10 cellular contexts compared by ENCODE assay signal in genomic region chr2:68203587-68203986, GRCh38.
DNase-seq lines count a peak whose midpoint lies in the region; ATAC-seq and TF ChIP-seq lines count a peak whose summit lies in the region.
"Had no signal": no experiment of that assay in that cellular context is flagged by ENCODE, and none has a peak within 500 bp of the region (broad histone marks: within the 10 kb centered on the region; RNA-seq: fewer than 3 reads in every experiment).

No MANE protein-coding gene starts in this region.

- peak overlapping the region; percentile 38 for H3K4me3 ChIP-seq in MM.1S (ENCODE audit: low read length)
- no peak overlapping the region for H3K4me3 ChIP-seq in neutrophil (ENCODE audit: low read depth in 1 of 2, low read length in 1 of 2)
- H3K4me3 ChIP-seq: A549, SJSA1 had no signal

- peak; percentile 85 to 92 for ATAC-seq in activated CD4-positive, CD25-positive, alpha-beta regulatory T cell treated with anti-CD3 and anti-CD28 coated beads, Interleukin-2, amount 50 U/mL, for 24 hours
- peak; percentile 98 for ATAC-seq in HG02610 (IDR thresholded peaks at IDR 0.05; ENCODE audit: unreplicated experiment)
- ATAC-seq: A549 had no signal

- peaks cover 87% of the 10 kb centered on the region for H3K79me2 ChIP-seq in MM.1S (ENCODE audit: low read length)

- no peak for DNase-seq in activated CD4-positive, CD25-positive, alpha-beta regulatory T cell (lab: John Stamatoyannopoulos, UW)
- DNase-seq in MM.1S (peak; percentile 80), NCI-H2227 (lab: John Stamatoyannopoulos, UW; ENCODE audit: unreplicated experiment) (no peak), iPS-NIHi11 (ENCODE audit: low spot score) (no peak), NCI-H1930 (lab: John Stamatoyannopoulos, UW) (no peak)

- H3K36me3 ChIP-seq in MM.1S (replicated peaks; ENCODE audit: insufficient read depth, low read length) (no peaks in the 10 kb centered on the region), neutrophil (peaks cover 7% of the 10 kb centered on the region)

- H3K27ac ChIP-seq in MM.1S (ENCODE audit: low read length) (peak overlapping the region; percentile 56; the same call in 1 of the 2 replicates), neutrophil (peak overlapping the region; percentile 68)
- H3K27ac ChIP-seq: A549, SJSA1 had no signal

- H3K9me3 ChIP-seq in MM.1S (replicated peaks; ENCODE audit: insufficient read depth, low read length): no peaks in the 10 kb centered on the region
- H3K9me3 ChIP-seq in neutrophil: no peaks in the 10 kb centered on the region
- H3K9me3 ChIP-seq: A549, SJSA1 had no signal

- H3K27me3 ChIP-seq in MM.1S (replicated peaks; ENCODE audit: insufficient read depth, low read length): no peaks in the 10 kb centered on the region
- no peaks in the 10 kb centered on the region for H3K27me3 ChIP-seq in neutrophil
- H3K27me3 ChIP-seq: SJSA1 had no signal

- no peak overlapping the region for H2AFZ ChIP-seq in MM.1S (ENCODE audit: low read length)

- TF ChIP-seq CTCF in MM.1S (IDR thresholded peaks at IDR 0.05; ENCODE audit: low read length) (no peak), neutrophil (IDR thresholded peaks at IDR 0.05) (no peak)

- peak overlapping the region; percentile 89 for H3K4me2 ChIP-seq in MM.1S (ENCODE audit: low read depth, low read length)
- H3K4me2 ChIP-seq: A549 had no signal

- H3K9me2 ChIP-seq in MM.1S (replicated peaks; ENCODE audit: insufficient read depth, low read length): no peaks in the 10 kb centered on the region

- H3K4me1 ChIP-seq in MM.1S (ENCODE audit: low read length) (peaks cover 16% of the 10 kb centered on the region), neutrophil (ENCODE audit: control insufficient read depth in 1 of 2, insufficient read depth in 1 of 2, low read depth in 1 of 2, low read length in 1 of 2) (peaks cover 24 to 52% of the 10 kb centered on the region in 2 experiments)
- H3K4me1 ChIP-seq: A549, SJSA1 had no signal

- peaks cover 4% of the 10 kb centered on the region; the same call in 1 of the 2 replicates for H4K20me1 ChIP-seq in MM.1S (ENCODE audit: insufficient read depth, low read length)

- H3F3A ChIP-seq in MM.1S (ENCODE audit: insufficient read depth, low read length): peaks cover 23% of the 10 kb centered on the region

- H3K9ac ChIP-seq in MM.1S (ENCODE audit: low read length): no peak overlapping the region; the same call in 1 of the 2 replicates
